ENCODE assay signal across 1 cellular context in the genomic region with DNA sequence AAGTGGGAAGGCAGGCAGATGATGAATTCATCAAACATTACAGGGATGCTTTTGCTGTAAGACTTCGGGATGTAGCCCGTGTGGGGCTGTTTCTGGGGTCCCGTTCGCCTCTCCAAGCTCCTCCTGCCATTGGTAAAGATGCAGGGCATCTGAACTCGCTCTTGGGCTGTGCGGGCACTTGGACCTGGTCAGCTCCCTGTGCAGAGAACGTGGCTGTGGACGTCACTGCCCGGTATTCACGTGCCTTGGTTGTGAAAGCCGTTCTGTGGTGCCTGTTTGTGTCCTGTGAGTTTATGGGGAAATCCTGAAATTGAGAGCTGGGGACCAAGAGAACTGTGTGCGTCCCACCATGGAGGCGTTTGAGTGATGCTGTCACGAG.
TF ChIP-seq lines count a peak whose summit lies in the region.

No MANE protein-coding gene starts in this region.

TF ChIP-seq in H1, 55 proteins besides CTCF, POLR2A, EP300 and RAD21:
- TF ChIP-seq FOSL1 (IDR thresholded peaks at IDR 0.05; ENCODE audit: insufficient read depth, low read depth, low read length) (no peak), CHD2 (IDR thresholded peaks at IDR 0.05; ENCODE audit: low read length) (no peak), SP1 (IDR thresholded peaks at IDR 0.05; ENCODE audit: low read depth, low read length) (no peak), TCF12 (IDR thresholded peaks at IDR 0.05; ENCODE audit: low read depth, low read length) (no peak), JUND (IDR thresholded peaks at IDR 0.05; ENCODE audit: low read length) (no peak), CBX5 (IDR thresholded peaks at IDR 0.05; ENCODE audit: low read depth, low read length) (no peak), NRF1 (IDR thresholded peaks at IDR 0.05; ENCODE audit: low read depth, low read length) (no peak)
